ENCODE assay signal across 1 cellular context in genomic region chr20:57397004-57397692, GRCh38.
TF ChIP-seq lines count a peak whose summit lies in the region.

No MANE protein-coding gene starts in this region.

TF ChIP-seq in K562, 482 proteins besides CTCF, POLR2A, EP300 and RAD21:
- TF ChIP-seq LEF1 (IDR thresholded peaks at IDR 0.05) (no peak), POLR2AphosphoS5 (IDR thresholded peaks at IDR 0.05; ENCODE audit: control insufficient read depth, insufficient read depth, low read depth, low read length) (no peak), GATAD2A (IDR thresholded peaks at IDR 0.05) (no peak), RBFOX2 (IDR thresholded peaks at IDR 0.05; ENCODE audit: low read depth, low read length) (0 out of 2 replicates have a peak, but pooled peaks have one; percentile 32)
TF ChIP-seq in K562: peak in this region for 1.
